In genomic region chr5:41638685-41639084, GRCh38 we compare ENCODE assay signal across 20 cellular contexts.
"Had no signal": no experiment of that assay in that cellular context is flagged by ENCODE, and none has a peak within 500 bp of the region (broad histone marks: within the 10 kb centered on the region; RNA-seq: fewer than 3 reads in every experiment).

No MANE protein-coding gene starts in this region.

- H3K4me1 ChIP-seq: Peyer's patch, SJCRH30 had no signal

- ATAC-seq: Right ventricle myocardium inferior, SK-N-SH treated with all-trans-retinoic acid at 6 μM for 48 hours had no signal

- H2AFZ ChIP-seq: PC-9 had no signal

- DNase-seq: MM.1S, NCI-H1092 treated with DMSO at 0.1 percent for 48 hours, NCI-H1436, NCI-H187, NCI-H2029, NCI-H2081 treated with DMSO at 0.1 percent for 48 hours, NCI-H2171, NCI-H226, NCI-H510A, NCI-H524 treated with DMSO at 0.1 percent for 48 hours, NCI-H69, NCI-H774, PC-9, Peyer's patch, SHP77 treated with DMSO at 0.1 percent for 48 hours, SJCRH30 had no signal

- H3K27me3 ChIP-seq: Peyer's patch, SJCRH30 had no signal

- H3K4me3 ChIP-seq: K562, PC-9, Peyer's patch, SJCRH30 had no signal

- H3K9ac ChIP-seq: KMS-11 had no signal

- H3K27ac ChIP-seq: KMS-11, PC-9, Peyer's patch, SJCRH30 had no signal

- FAIRE-seq: K562 had no signal

- H3K4me2 ChIP-seq: KMS-11, PC-9 had no signal

- H3K36me3 ChIP-seq: Peyer's patch, SJCRH30 had no signal

- H3K9me3 ChIP-seq: Peyer's patch, SJCRH30 had no signal
